In genomic region chr7:27140108-27140842, GRCh38 we compare ENCODE assay signal across 19 cellular contexts. TPM values are rescaled to one million over a fixed set of nuclear protein-coding genes. Genes with fewer than 3 reads are reported as not detected.
DNase-seq lines count a peak whose midpoint lies in the region; ATAC-seq, FAIRE-seq and TF ChIP-seq lines count a peak whose summit lies in the region.
"Had no signal": no experiment of that assay in that cellular context is flagged by ENCODE, and none has a peak within 500 bp of the region (broad histone marks: within the 10 kb centered on the region; RNA-seq: fewer than 3 reads in every experiment).

No MANE protein-coding gene starts in this region.

- H3K9me3 ChIP-seq in Panc1 (ENCODE audit: control insufficient read depth, insufficient read depth, low read depth, low read length) (no peaks in the 10 kb centered on the region), mucosa of descending colon (no peaks in the 10 kb centered on the region), thoracic aorta (no peaks in the 10 kb centered on the region)

- intact Hi-C loops in Panc1 (cut with micrococcal nuclease; ENCODE audit: unreplicated experiment) (no loop called here), mucosa of descending colon (cut with DNase I, micrococcal nuclease) (loop anchor here in 1 of 2 donors (5.0 kb wide), 1 partner anchor 283 kb away; no protein-coding TSS in a partner anchor)

- POLR2A ChIA-PET in Panc1 (lab: Charles Lee): interaction anchor here (0.6 kb wide), 2 partner anchors 284 to 460 kb away, joined by 3 to 5 read pairs; no protein-coding TSS in a partner anchor

- DNase-seq in Panc1 (ENCODE audit: low read depth, low spot score): no peak
- DNase-seq in epithelial cell of prostate (ENCODE audit: low read depth, low spot score): no peak
- DNase-seq in mucosa of descending colon: peak in 2 of 3 donors; percentile 52 to 91
- DNase-seq in thoracic aorta (ENCODE audit: low spot score): no peak
- no peak for DNase-seq in GM19239 (ENCODE audit: insufficient read length, low spot score)
- DNase-seq in stimulated activated CD4-positive, alpha-beta T cell treated with anti-CD3 and anti-CD28 coated beads, Interleukin-15, amount 100 ng/mL, for 24 hours: no peak
- no peak for DNase-seq in NOMO-1 treated with dmso at 0.1 percent for 144 hours (lab: John Stamatoyannopoulos, UW; ENCODE audit: unreplicated experiment)
- DNase-seq: activated naive CD4-positive, alpha-beta T cell treated with anti-CD3 and anti-CD28 coated beads for 36 hours; central memory CD4-positive, alpha-beta T cell; DMS79 treated with DMSO at 0.1 percent for 48 hours; erythroblast; mesendoderm; NCI-H1436; NCI-H524 treated with DMSO at 0.1 percent for 48 hours; SHP77 had no signal

- H3K4me3 ChIP-seq in Panc1 (ENCODE audit: low read depth in 2 of 2, low read length in 2 of 2) (no peak overlapping the region), mucosa of descending colon (peak overlapping the region; percentile 36), thoracic aorta (peak overlapping the region; percentile 48)
- H3K4me3 ChIP-seq: GM12878 had no signal

- no TSS peak for BruUV-seq in Panc1 (replicated peaks; lab: Mats Ljungman, UMichigan)

- H3K27me3 ChIP-seq in Panc1 (ENCODE audit: control insufficient read depth, insufficient read depth, low read length): no peaks in the 10 kb centered on the region
- no peaks in the 10 kb centered on the region for H3K27me3 ChIP-seq in thoracic aorta (replicated peaks; ENCODE audit: insufficient read depth)

- ATAC-seq in Panc1 (no peak), mucosa of descending colon (peak; percentile 60), thoracic aorta (ENCODE audit: insufficient number of reproducible peaks, low FRiP score, low read depth) (no peak), HG03342 (IDR thresholded peaks at IDR 0.05; ENCODE audit: unreplicated experiment) (no peak)
- ATAC-seq: GM12878 had no signal

- CTCF ChIA-PET in Panc1 (lab: Charles Lee): interaction anchor here (0.7 kb wide), 1 partner anchor 53 kb away, joined by 3 read pairs; no protein-coding TSS in a partner anchor

- TF ChIP-seq CTCF in Panc1 (IDR thresholded peaks at IDR 0.05) (no peak), mucosa of descending colon (IDR thresholded peaks at IDR 0.05) (no peak), thoracic aorta (IDR thresholded peaks at IDR 0.05) (no peak)

- FAIRE-seq in GM19239 (lab: Jason Lieb, UNC): no peak
- FAIRE-seq: GM12878, TTC549 had no signal

- H3K36me3 ChIP-seq in Panc1 (ENCODE audit: control insufficient read depth, insufficient read depth, low read length): no peaks in the 10 kb centered on the region
- no peaks in the 10 kb centered on the region for H3K36me3 ChIP-seq in mucosa of descending colon (ENCODE audit: low read depth)
- peaks cover 8% of the 10 kb centered on the region for H3K36me3 ChIP-seq in thoracic aorta

- H3K4me1 ChIP-seq in Panc1 (ENCODE audit: control insufficient read depth, insufficient read depth, low read length) (peaks cover 42% of the 10 kb centered on the region), mucosa of descending colon (ENCODE audit: low read depth) (peaks cover 33% of the 10 kb centered on the region), thoracic aorta (ENCODE audit: control insufficient read depth in 1 of 2, low read depth in 2 of 2) (peaks cover 7 to 33% of the 10 kb centered on the region in 2 donors)

- peak overlapping the region; percentile 51; the same call in 1 of the 2 replicates for H3K27ac ChIP-seq in Panc1 (ENCODE audit: low read length)
- peak overlapping the region; percentile 59 for H3K27ac ChIP-seq in epithelial cell of prostate
- peak overlapping the region; percentile 66 to 95 for H3K27ac ChIP-seq in thoracic aorta

- in situ Hi-C loops in Panc1 (cut with HindIII; ENCODE audit: low pct_unique_long_range_greater_than_20kb, low sequenced_read_pairs): loop anchor here (5.0 kb wide), 1 partner anchor 283 kb away; no protein-coding TSS in a partner anchor

RNA-seq across cellular contexts. Expression of gene HOXA5, which starts 3.2 kb away (rescaled TPM):
- total RNA-seq in Panc1 (2021; ENCODE audit: unreplicated experiment) (3.9 TPM), mucosa of descending colon (10 to 100 TPM; 16.1 to 26.6 (median 23.8) TPM), thoracic aorta (1 to 10 TPM in 1 of 2 donors, under 1 TPM in 1; 0.35 to 1.2 TPM)
- polyA plus RNA-seq in Panc1 (2012; ENCODE audit: insufficient read length): 3.0 TPM
- total RNA-seq: activated CD8-positive, alpha-beta memory T cell treated with anti-CD3 and anti-CD28 coated beads for 36 hours; activated naive CD4-positive, alpha-beta T cell treated with anti-CD3 and anti-CD28 coated beads for 36 hours had no signal

RNA-seq across cellular contexts. Expression of gene HOXA6, which starts 7.3 kb away (rescaled TPM):
- total RNA-seq in Panc1 (2021; ENCODE audit: unreplicated experiment): 3.3 TPM
- 4.8 TPM for polyA plus RNA-seq in Panc1 (2012; ENCODE audit: insufficient read length)
- 10 to 100 TPM; 20.2 to 39.5 (median 20.5) TPM for total RNA-seq in mucosa of descending colon
- total RNA-seq in thoracic aorta: not detected
- total RNA-seq: activated CD8-positive, alpha-beta memory T cell treated with anti-CD3 and anti-CD28 coated beads for 36 hours; activated naive CD4-positive, alpha-beta T cell treated with anti-CD3 and anti-CD28 coated beads for 36 hours; GM12878 had no signal

RNA-seq across cellular contexts. Expression of gene HOXA4, which starts 9.7 kb away (rescaled TPM):
- total RNA-seq in Panc1 (2021; ENCODE audit: unreplicated experiment) (0.39 TPM), mucosa of descending colon (1 to 10 TPM; 5.9 to 9.5 (median 8.3) TPM), thoracic aorta (1 to 10 TPM; 3.7 to 6.1 TPM)
- 0.45 TPM for polyA plus RNA-seq in Panc1 (2012; ENCODE audit: insufficient read length)
- total RNA-seq: GM12878 had no signal

RNA-seq across cellular contexts. Expression of gene HOXA3, which starts 12.1 kb away (rescaled TPM):
- total RNA-seq in Panc1 (2021; ENCODE audit: unreplicated experiment) (30.2 TPM), mucosa of descending colon (10 to 100 TPM; 19.9 to 38.1 (median 20.5) TPM), thoracic aorta (10 to 100 TPM in 1 of 2 donors, 1 to 10 TPM in 1; 6.5 to 29.3 TPM)
- polyA plus RNA-seq in Panc1 (2012; ENCODE audit: insufficient read length): 16.4 TPM
- total RNA-seq: activated CD8-positive, alpha-beta memory T cell treated with anti-CD3 and anti-CD28 coated beads for 36 hours; activated naive CD4-positive, alpha-beta T cell treated with anti-CD3 and anti-CD28 coated beads for 36 hours; GM12878 had no signal

RNA-seq across cellular contexts. Expression of gene HOXA7, which starts 16.2 kb away (rescaled TPM):
- not detected for total RNA-seq in Panc1 (2021; ENCODE audit: unreplicated experiment)
- polyA plus RNA-seq in Panc1 (2012; ENCODE audit: insufficient read length): not detected
- total RNA-seq in mucosa of descending colon: 10 to 100 TPM; 17.1 to 29.8 (median 27.9) TPM
- under 1 TPM; 0.28 to 0.54 TPM for total RNA-seq in thoracic aorta
- total RNA-seq: activated CD8-positive, alpha-beta memory T cell treated with anti-CD3 and anti-CD28 coated beads for 36 hours; activated naive CD4-positive, alpha-beta T cell treated with anti-CD3 and anti-CD28 coated beads for 36 hours; GM12878 had no signal
- polyA plus RNA-seq: GM12878 had no signal

Comparison
In these comparisons a context has a peak if more than half of its experiments do, and no peak if none do; other contexts are left out.
1. DNase-seq: peak in mucosa of descending colon (2 of 3); none in Panc1 (single experiment), epithelial cell of prostate (single experiment), thoracic aorta (single experiment), GM19239 (single experiment), stimulated activated CD4-positive, alpha-beta T cell treated with anti-CD3 and anti-CD28 coated beads, Interleukin-15, amount 100 ng/mL, for 24 hours (single experiment) and NOMO-1 treated with dmso at 0.1 percent for 144 hours (single experiment).
2. H3K4me3 ChIP-seq: peak in mucosa of descending colon (single experiment) and thoracic aorta (single experiment); none in Panc1 (0 of 2).
3. Peak in every context shown above with its lines, with median percentiles within 50 percentile points of each other: H3K27ac ChIP-seq.